ENCODE assay signal across 9 cellular contexts in genomic region chr7:74371381-74372059, GRCh38.
DNase-seq lines count a peak whose midpoint lies in the region; ATAC-seq, FAIRE-seq and TF ChIP-seq lines count a peak whose summit lies in the region.
"Had no signal": no experiment of that assay in that cellular context is flagged by ENCODE, and none has a peak within 500 bp of the region (broad histone marks: within the 10 kb centered on the region; RNA-seq: fewer than 3 reads in every experiment).

No MANE protein-coding gene starts in this region.

- H3K4me1 Mint-ChIP-seq in activated naive CD8-positive, alpha-beta T cell treated with anti-CD3 and anti-CD28 coated beads, Interleukin-2, amount 50 U/mL, for 24 hours, result no peaks in the 10 kb centered on the region

- no peaks in the 10 kb centered on the region for H3K27me3 Mint-ChIP-seq in activated naive CD8-positive, alpha-beta T cell treated with anti-CD3 and anti-CD28 coated beads, Interleukin-2, amount 50 U/mL, for 24 hours
- H3K27me3 Mint-ChIP-seq: naive B cell had no signal

- no peak overlapping the region for H3K27ac Mint-ChIP-seq in activated naive CD8-positive, alpha-beta T cell treated with anti-CD3 and anti-CD28 coated beads, Interleukin-2, amount 50 U/mL, for 24 hours

- in situ Hi-C loops in HAP-1 (cut with MboI; ENCODE audit: low sequenced_read_pairs), result no loop called here

- no peaks in the 10 kb centered on the region for H3K36me3 Mint-ChIP-seq in activated naive CD8-positive, alpha-beta T cell treated with anti-CD3 and anti-CD28 coated beads, Interleukin-2, amount 50 U/mL, for 24 hours (ENCODE audit: low read depth)

- H3K27ac ChIP-seq in gastroesophageal sphincter, result peak overlapping the region in 3 of 4 donors; percentile 73 to 80 (median 78)
- no peak overlapping the region for H3K27ac ChIP-seq in small intestine (ENCODE audit: low read depth in 1 of 2, low read length in 1 of 2)

- no peak overlapping the region for H3K4me3 Mint-ChIP-seq in activated naive CD8-positive, alpha-beta T cell treated with anti-CD3 and anti-CD28 coated beads, Interleukin-2, amount 50 U/mL, for 24 hours

- TF ChIP-seq POLR2A in gastroesophageal sphincter (IDR thresholded peaks at IDR 0.05), result no peak

- H3K4me3 ChIP-seq in HAP-1, result no peak overlapping the region
- no peak overlapping the region for H3K4me3 ChIP-seq in gastroesophageal sphincter
- H3K4me3 ChIP-seq in small intestine (ENCODE audit: low read depth in 1 of 2, low read length in 2 of 2), result no peak overlapping the region

- no peaks in the 10 kb centered on the region for H3K9me3 Mint-ChIP-seq in activated naive CD8-positive, alpha-beta T cell treated with anti-CD3 and anti-CD28 coated beads, Interleukin-2, amount 50 U/mL, for 24 hours
- H3K9me3 Mint-ChIP-seq: naive B cell had no signal

- H3K4me1 ChIP-seq in HAP-1 (peaks cover 5% of the 10 kb centered on the region), gastroesophageal sphincter (peaks cover 0 to 32% (median 6%) of the 10 kb centered on the region in 3 donors), small intestine (ENCODE audit: control insufficient read depth in 2 of 2, insufficient read depth in 1 of 2, low read depth in 1 of 2, low read length in 1 of 2) (no peaks in the 10 kb centered on the region)

- TF ChIP-seq CTCF in gastroesophageal sphincter (IDR thresholded peaks at IDR 0.05), result no peak

- no peak for TF ChIP-seq EP300 in gastroesophageal sphincter (IDR thresholded peaks at IDR 0.05)

- H3K27me3 ChIP-seq in HAP-1 (ENCODE audit: low read depth) (no peaks in the 10 kb centered on the region), gastroesophageal sphincter (no peaks in the 10 kb centered on the region), small intestine (ENCODE audit: control insufficient read depth in 2 of 2, insufficient read depth in 2 of 2, low read length in 2 of 2) (no peaks in the 10 kb centered on the region)

- H3K36me3 ChIP-seq in HAP-1 (replicated peaks) (no peaks in the 10 kb centered on the region), gastroesophageal sphincter (peaks cover 0 to 16% of the 10 kb centered on the region in 2 donors), small intestine (ENCODE audit: control insufficient read depth in 2 of 2, insufficient read depth in 2 of 2, low read length in 2 of 2) (peaks cover 0 to 5% of the 10 kb centered on the region in 2 donors)

- WGBS in gastroesophageal sphincter (ENCODE audit: low coverage in 1 of 2), 2 donors, result 25 to 27% methylated on average over 3 to 7 of the region's 7 CpGs
- 17 to 37% (median 24%) methylated on average over 7 of the region's 7 CpGs for WGBS in small intestine, 3 donors

- ATAC-seq in gastroesophageal sphincter, result peak; percentile 11
- ATAC-seq in activated naive CD8-positive, alpha-beta T cell treated with anti-CD3 and anti-CD28 coated beads, Interleukin-2, amount 50 U/mL, for 24 hours, result no peak
- no peak for ATAC-seq in GM21619 (IDR thresholded peaks at IDR 0.05; ENCODE audit: unreplicated experiment)
- no peak for ATAC-seq in GM21390 (IDR thresholded peaks at IDR 0.05; ENCODE audit: unreplicated experiment)

- FAIRE-seq in small intestine (lab: Jason Lieb, UNC), result no peak

- no peaks in the 10 kb centered on the region for H3K9me3 ChIP-seq in HAP-1
- no peaks in the 10 kb centered on the region for H3K9me3 ChIP-seq in gastroesophageal sphincter
- H3K9me3 ChIP-seq in small intestine (ENCODE audit: control insufficient read depth, low read depth), result no peaks in the 10 kb centered on the region

- peak; percentile 28 to 57 for DNase-seq in HAP-1 (ENCODE audit: low spot score in 2 of 2)
- DNase-seq in NCI-H510A treated with DMSO at 0.1 percent for 48 hours (lab: John Stamatoyannopoulos, UW), result peak; percentile 76
- DNase-seq in small intestine, result peak; percentile 63
- DNase-seq in GM19240 (ENCODE audit: insufficient read length, low spot score), result no peak
- DNase-seq in activated naive CD8-positive, alpha-beta T cell treated with anti-CD3 and anti-CD28 coated beads, Interleukin-2, amount 50 U/mL, for 24 hours, result no peak
- DNase-seq: naive B cell had no signal

Comparison
In these comparisons a context has a peak if more than half of its experiments do, and no peak if none do; other contexts are left out.
1. DNase-seq: peak in HAP-1 (2 of 2), NCI-H510A treated with DMSO at 0.1 percent for 48 hours (single experiment) and small intestine (single experiment); none in GM19240 (single experiment) and activated naive CD8-positive, alpha-beta T cell treated with anti-CD3 and anti-CD28 coated beads, Interleukin-2, amount 50 U/mL, for 24 hours (single experiment).
2. H3K27ac ChIP-seq: peak in gastroesophageal sphincter (3 of 4); none in small intestine (0 of 2).